In genomic region chr16:71830359-71830758, GRCh38 we compare ENCODE assay signal across 26 cellular contexts. TPM values are rescaled to one million over a fixed set of nuclear protein-coding genes. Genes with fewer than 3 reads are reported as not detected.
DNase-seq lines count a peak whose midpoint lies in the region; ATAC-seq, FAIRE-seq and TF ChIP-seq lines count a peak whose summit lies in the region.
"Had no signal": no experiment of that assay in that cellular context is flagged by ENCODE, and none has a peak within 500 bp of the region (broad histone marks: within the 10 kb centered on the region; RNA-seq: fewer than 3 reads in every experiment).

No MANE protein-coding gene starts in this region.

- ATAC-seq in activated CD4-positive, alpha-beta T cell treated with anti-CD3 and anti-CD28 coated beads for 36 hours = peak; percentile 55
- ATAC-seq in upper lobe of right lung = peak; percentile 47
- ATAC-seq in GM19467 (IDR thresholded peaks at IDR 0.05; ENCODE audit: unreplicated experiment) = no peak
- ATAC-seq: A549, HCT116 had no signal

- H3K4me1 ChIP-seq in OCI-LY3 (ENCODE audit: low read length) = peaks cover 19% of the 10 kb centered on the region
- H3K4me1 ChIP-seq in endothelial cell of umbilical vein (ENCODE audit: control insufficient read depth, extremely low read depth, insufficient read depth, low read length) = no peaks in the 10 kb centered on the region
- H3K4me1 ChIP-seq in upper lobe of right lung = no peaks in the 10 kb centered on the region
- no peaks in the 10 kb centered on the region for H3K4me1 ChIP-seq in testis
- H3K4me1 ChIP-seq: A549, BE2C had no signal

- 79 to 92% methylated on average over 2 of the region's 2 CpGs for WGBS in testis, 2 donors

- H2AFZ ChIP-seq in OCI-LY3 (ENCODE audit: low read depth, low read length) = peak overlapping the region; percentile 57; the same call in 1 of the 2 replicates
- no peak overlapping the region for H2AFZ ChIP-seq in endothelial cell of umbilical vein (ENCODE audit: low read depth, low read length)
- H2AFZ ChIP-seq: GM23248 had no signal

- POLR2A ChIA-PET in activated CD4-positive, alpha-beta T cell treated with anti-CD3 and anti-CD28 coated beads for 36 hours (lab: Charles Lee) = interaction anchor here (0.6 kb wide), 2 partner anchors 42 to 74 kb away, joined by 3 to 8 read pairs; no protein-coding TSS in a partner anchor
- POLR2A ChIA-PET in endothelial cell of umbilical vein (lab: Charles Lee) = no interaction called here

- no peaks in the 10 kb centered on the region for H4K20me1 ChIP-seq in OCI-LY3 (ENCODE audit: insufficient read depth, low read length)
- no peaks in the 10 kb centered on the region for H4K20me1 ChIP-seq in endothelial cell of umbilical vein (replicated peaks; ENCODE audit: control insufficient read depth, extremely low read depth, insufficient read depth, low read length)
- H4K20me1 ChIP-seq: BLaER1 treated with 17β-estradiol and CSF1 and Interleukin-3, amounts not matched to agents 10 nM and 100 nM had no signal

- peak; percentile 44 for FAIRE-seq in endothelial cell of umbilical vein (lab: Jason Lieb, UNC)
- FAIRE-seq: A549, D721Med, GM12892 had no signal

- H3K27me3 Mint-ChIP-seq in activated CD4-positive, alpha-beta T cell treated with anti-CD3 and anti-CD28 coated beads for 36 hours = no peaks in the 10 kb centered on the region
- H3K27me3 Mint-ChIP-seq: CD4-positive, alpha-beta T cell had no signal

- no peaks in the 10 kb centered on the region for H3K36me3 ChIP-seq in OCI-LY3 (replicated peaks; ENCODE audit: low read depth, low read length)
- no peaks in the 10 kb centered on the region for H3K36me3 ChIP-seq in endothelial cell of umbilical vein (ENCODE audit: control insufficient read depth in 2 of 2, extremely low read depth in 1 of 2, insufficient read depth in 2 of 2, low read length in 2 of 2)
- H3K36me3 ChIP-seq in upper lobe of right lung = no peaks in the 10 kb centered on the region
- no peaks in the 10 kb centered on the region for H3K36me3 ChIP-seq in testis (ENCODE audit: low read depth, missing control alignments)
- H3K36me3 ChIP-seq: BE2C had no signal

- H3K9me3 Mint-ChIP-seq in activated CD4-positive, alpha-beta T cell treated with anti-CD3 and anti-CD28 coated beads for 36 hours (ENCODE audit: low read depth) = no peaks in the 10 kb centered on the region
- H3K9me3 Mint-ChIP-seq: CD4-positive, alpha-beta T cell; CD8-positive, alpha-beta memory T cell; H9 had no signal

- dilution Hi-C loops in endothelial cell of umbilical vein (cut with MboI; ENCODE audit: extremely low pct_ligation_motif_present, low sequenced_read_pairs) = no loop called here

- peak overlapping the region; percentile 15; the same call in 1 of the 2 replicates for H3K27ac ChIP-seq in OCI-LY3 (ENCODE audit: low read length)
- no peak overlapping the region for H3K27ac ChIP-seq in endothelial cell of umbilical vein (ENCODE audit: insufficient read depth, low read depth, low read length)
- no peak overlapping the region for H3K27ac ChIP-seq in upper lobe of right lung
- no peak overlapping the region for H3K27ac ChIP-seq in testis
- H3K27ac ChIP-seq: A549; BLaER1 treated with 17β-estradiol and CSF1 and Interleukin-3, amounts not matched to agents 10 nM and 100 nM; GM23248 had no signal

- no peak for TF ChIP-seq POLR2A in endothelial cell of umbilical vein (IDR thresholded peaks at IDR 0.05; ENCODE audit: low read depth, low read length)
- no peak for TF ChIP-seq POLR2A in testis (IDR thresholded peaks at IDR 0.05)

- H3K79me2 ChIP-seq in OCI-LY3 (ENCODE audit: low read length) = no peaks in the 10 kb centered on the region
- H3K79me2 ChIP-seq in endothelial cell of umbilical vein (ENCODE audit: control insufficient read depth, insufficient read depth, low read length) = no peaks in the 10 kb centered on the region

- H3K4me3 Mint-ChIP-seq in activated CD4-positive, alpha-beta T cell treated with anti-CD3 and anti-CD28 coated beads for 36 hours = no peak overlapping the region
- H3K4me3 Mint-ChIP-seq: CD14-positive monocyte; CD4-positive, alpha-beta T cell; CD8-positive, alpha-beta memory T cell; H9 had no signal

- no TSS peak for BruUV-seq in endothelial cell of umbilical vein (replicated peaks; lab: Mats Ljungman, UMichigan)

- no peaks in the 10 kb centered on the region for H3K9me3 ChIP-seq in OCI-LY3 (ENCODE audit: insufficient read depth, low read length)
- no peaks in the 10 kb centered on the region for H3K9me3 ChIP-seq in endothelial cell of umbilical vein (replicated peaks; ENCODE audit: control insufficient read depth, insufficient read depth, low read length)
- H3K9me3 ChIP-seq in upper lobe of right lung = no peaks in the 10 kb centered on the region
- H3K9me3 ChIP-seq in testis = no peaks in the 10 kb centered on the region
- H3K9me3 ChIP-seq: A549, BE2C had no signal

- H3K27me3 ChIP-seq in OCI-LY3 (ENCODE audit: low read depth, low read length) (no peaks in the 10 kb centered on the region), endothelial cell of umbilical vein (ENCODE audit: control insufficient read depth in 2 of 2, insufficient read depth in 2 of 2, low read length in 2 of 2) (no peaks in the 10 kb centered on the region), upper lobe of right lung (no peaks in the 10 kb centered on the region), testis (no peaks in the 10 kb centered on the region)
- H3K27me3 ChIP-seq: BE2C; BLaER1 treated with 17β-estradiol and CSF1 and Interleukin-3, amounts not matched to agents 10 nM and 100 nM had no signal

- intact Hi-C loops in activated CD4-positive, alpha-beta T cell treated with anti-CD3 and anti-CD28 coated beads for 36 hours (cut with DNase I, micrococcal nuclease) = no loop called here
- intact Hi-C loops in endothelial cell of umbilical vein (cut with micrococcal nuclease) (no loop called here), upper lobe of right lung (cut with DNase I) (no loop called here), testis (cut with DNase I; ENCODE audit: low total_unique reads) (no loop called here)

- no peak for DNase-seq in activated CD4-positive, alpha-beta T cell treated with anti-CD3 and anti-CD28 coated beads for 36 hours
- DNase-seq in activated CD4-positive, alpha-beta T cell treated with anti-CD3 and anti-CD28 coated beads, Interleukin-2, amount 50 U/mL, for 4 hours = no peak
- DNase-seq in endothelial cell of umbilical vein (ENCODE audit: low read depth, low spot score) (no peak), upper lobe of right lung (no peak), NCI-H1048 (lab: John Stamatoyannopoulos, UW) (no peak), testis (no peak)
- DNase-seq: 8988T; ACHN; AML-193; BE2C; CD4-positive, alpha-beta T cell; CD8-positive, alpha-beta memory T cell; DMS 273 treated with DMSO at 0.1 percent for 48 hours; DMS79; EL; GDM1; GM23248; H9 had no signal

- H3K36me3 Mint-ChIP-seq in activated CD4-positive, alpha-beta T cell treated with anti-CD3 and anti-CD28 coated beads for 36 hours (ENCODE audit: low read depth) = peaks cover 6% of the 10 kb centered on the region
- H3K36me3 Mint-ChIP-seq: CD8-positive, alpha-beta memory T cell had no signal

- peak overlapping the region; percentile 22 for H3K4me2 ChIP-seq in OCI-LY3 (ENCODE audit: low read length)
- H3K4me2 ChIP-seq in endothelial cell of umbilical vein (ENCODE audit: insufficient read depth, low read length) = no peak overlapping the region
- H3K4me2 ChIP-seq: A549; BLaER1 treated with 17β-estradiol and CSF1 and Interleukin-3, amounts not matched to agents 10 nM and 100 nM had no signal

- no peak for TF ChIP-seq CTCF in OCI-LY3 (IDR thresholded peaks at IDR 0.05; ENCODE audit: low read depth, low read length)
- no peak for TF ChIP-seq CTCF in endothelial cell of umbilical vein (IDR thresholded peaks at IDR 0.05; ENCODE audit: extremely low read depth in 1 of 2, insufficient read depth in 1 of 2, low read depth in 1 of 2, low read length in 2 of 2)
- no peak for TF ChIP-seq CTCF in upper lobe of right lung (IDR thresholded peaks at IDR 0.05)
- TF ChIP-seq CTCF in testis (IDR thresholded peaks at IDR 0.05) = no peak

- H3K9me1 ChIP-seq in endothelial cell of umbilical vein (replicated peaks; ENCODE audit: control insufficient read depth, extremely low read depth, insufficient read depth, low read length) = no peaks in the 10 kb centered on the region

- CTCF ChIA-PET in activated CD4-positive, alpha-beta T cell treated with anti-CD3 and anti-CD28 coated beads for 36 hours (lab: Charles Lee) = interaction anchor here (0.6 kb wide), 3 partner anchors 9 to 47 kb away, joined by 3 read pairs; no protein-coding TSS in a partner anchor
- CTCF ChIA-PET in endothelial cell of umbilical vein (lab: Charles Lee) = interaction anchor here (0.9 to 1.2 kb wide), 4 partner anchors 11 to 53 kb away, joined by 3 to 4 read pairs (median 3); no protein-coding TSS in a partner anchor

- no peak overlapping the region for H3K27ac Mint-ChIP-seq in activated CD4-positive, alpha-beta T cell treated with anti-CD3 and anti-CD28 coated beads for 36 hours
- H3K27ac Mint-ChIP-seq: CD14-positive monocyte; CD4-positive, alpha-beta T cell; H9 had no signal

- no peak overlapping the region for H3K9ac ChIP-seq in OCI-LY3 (ENCODE audit: low read length)
- H3K9ac ChIP-seq in endothelial cell of umbilical vein (replicated peaks; ENCODE audit: extremely low read depth, insufficient read depth, low read length) = no peak overlapping the region
- H3K9ac ChIP-seq: BLaER1 treated with 17β-estradiol and CSF1 and Interleukin-3, amounts not matched to agents 10 nM and 100 nM; GM23248 had no signal

- H3K4me3 ChIP-seq in OCI-LY3 (ENCODE audit: low read length) (peak overlapping the region; percentile 40; the same call in 1 of the 2 replicates), endothelial cell of umbilical vein (replicated peaks in 1 of 3; ENCODE audit: insufficient read depth in 1 of 3, low read depth in 1 of 3, low read length in 3 of 3) (no peak overlapping the region), upper lobe of right lung (no peak overlapping the region), testis (no peak overlapping the region)
- H3K4me3 ChIP-seq: A549; BLaER1 treated with 17β-estradiol and CSF1 and Interleukin-3, amounts not matched to agents 10 nM and 100 nM; GM23248 had no signal

- H3K4me1 Mint-ChIP-seq in activated CD4-positive, alpha-beta T cell treated with anti-CD3 and anti-CD28 coated beads for 36 hours = peaks cover 12% of the 10 kb centered on the region
- H3K4me1 Mint-ChIP-seq: H9 had no signal

RNA-seq across cellular contexts. Expression of gene ATXN1L, which starts 15.4 kb away (rescaled TPM):
- 10 to 100 TPM; 15.4 to 16.9 TPM for total RNA-seq in activated CD4-positive, alpha-beta T cell treated with anti-CD3 and anti-CD28 coated beads for 36 hours
- total RNA-seq in endothelial cell of umbilical vein (23.9 and 24.9 TPM in 2 replicates), upper lobe of right lung (32.2 TPM), testis (10 to 100 TPM; 36.1 to 39.3 TPM)
- polyA plus RNA-seq in endothelial cell of umbilical vein (14.9 and 15.6 TPM in 2 replicates), testis (ENCODE audit: insufficient read depth, low read depth, low replicate concordance) (36.8 TPM)
- polyA plus RNA-seq in endothelial cell of umbilical vein (2011; cell fraction: cytosol; rRNA removed) = 13.1 and 13.5 TPM in 2 replicates
- polyA plus RNA-seq in endothelial cell of umbilical vein (2011; cell fraction: nucleus; rRNA removed) = 27.3 and 29.0 TPM in 2 replicates
- 17.3 and 19.1 TPM in 2 replicates for polyA plus RNA-seq in endothelial cell of umbilical vein (2012)
- 30.1 and 32.3 TPM in 2 replicates for polyA minus RNA-seq in endothelial cell of umbilical vein
- polyA minus RNA-seq in endothelial cell of umbilical vein (2011; cell fraction: cytosol; rRNA and poly(A)+ RNA removed) = 8.5 TPM
- 18.6 and 21.5 TPM in 2 replicates for polyA minus RNA-seq in endothelial cell of umbilical vein (2011; cell fraction: nucleus; rRNA and poly(A)+ RNA removed)

RNA-seq across cellular contexts. Expression of gene AP1G1, which starts 21.7 kb away (rescaled TPM):
- 10 to 100 TPM; 65.5 to 68.8 TPM for total RNA-seq in activated CD4-positive, alpha-beta T cell treated with anti-CD3 and anti-CD28 coated beads for 36 hours
- total RNA-seq in endothelial cell of umbilical vein (85.3 and 88.4 TPM in 2 replicates), upper lobe of right lung (90.0 TPM), testis (100 to 1,000 TPM; 155 to 203 TPM)
- polyA plus RNA-seq in endothelial cell of umbilical vein (55.5 and 57.4 TPM in 2 replicates), testis (ENCODE audit: insufficient read depth, low read depth, low replicate concordance) (125 TPM)
- 30.2 and 39.2 TPM in 2 replicates for polyA plus RNA-seq in endothelial cell of umbilical vein (2011; cell fraction: cytosol; rRNA removed)
- polyA plus RNA-seq in endothelial cell of umbilical vein (2011; cell fraction: nucleus; rRNA removed) = 98.1 and 131 TPM in 2 replicates
- polyA plus RNA-seq in endothelial cell of umbilical vein (2012) = 53.0 and 61.4 TPM in 2 replicates
- polyA minus RNA-seq in endothelial cell of umbilical vein = 186 and 194 TPM in 2 replicates
- 56.5 TPM for polyA minus RNA-seq in endothelial cell of umbilical vein (2011; cell fraction: cytosol; rRNA and poly(A)+ RNA removed)
- polyA minus RNA-seq in endothelial cell of umbilical vein (2011; cell fraction: nucleus; rRNA and poly(A)+ RNA removed) = 154 and 200 TPM in 2 replicates

RNA-seq across cellular contexts. Expression of gene ZNF821, which starts 53.6 kb away (rescaled TPM):
- 1 to 10 TPM; 6.0 to 7.7 TPM for total RNA-seq in activated CD4-positive, alpha-beta T cell treated with anti-CD3 and anti-CD28 coated beads for 36 hours
- total RNA-seq in endothelial cell of umbilical vein = 7.3 and 9.6 TPM in 2 replicates
- 8.0 and 8.1 TPM in 2 replicates for polyA plus RNA-seq in endothelial cell of umbilical vein
- 8.0 and 8.6 TPM in 2 replicates for polyA plus RNA-seq in endothelial cell of umbilical vein (2011; cell fraction: cytosol; rRNA removed)
- polyA plus RNA-seq in endothelial cell of umbilical vein (2011; cell fraction: nucleus; rRNA removed) = 11.8 and 14.6 TPM in 2 replicates
- polyA plus RNA-seq in endothelial cell of umbilical vein (2012) = 5.2 and 6.1 TPM in 2 replicates
- polyA minus RNA-seq in endothelial cell of umbilical vein = 4.1 and 9.6 TPM in 2 replicates
- polyA minus RNA-seq in endothelial cell of umbilical vein (2011; cell fraction: cytosol; rRNA and poly(A)+ RNA removed) = 1.9 TPM
- polyA minus RNA-seq in endothelial cell of umbilical vein (2011; cell fraction: nucleus; rRNA and poly(A)+ RNA removed) = 4.4 and 8.3 TPM in 2 replicates
- total RNA-seq in upper lobe of right lung = 5.6 TPM
- 10 to 100 TPM; 30.5 to 57.4 TPM for total RNA-seq in testis
- 74.3 TPM for polyA plus RNA-seq in testis (ENCODE audit: insufficient read depth, low read depth, low replicate concordance)
